In the genomic region with DNA sequence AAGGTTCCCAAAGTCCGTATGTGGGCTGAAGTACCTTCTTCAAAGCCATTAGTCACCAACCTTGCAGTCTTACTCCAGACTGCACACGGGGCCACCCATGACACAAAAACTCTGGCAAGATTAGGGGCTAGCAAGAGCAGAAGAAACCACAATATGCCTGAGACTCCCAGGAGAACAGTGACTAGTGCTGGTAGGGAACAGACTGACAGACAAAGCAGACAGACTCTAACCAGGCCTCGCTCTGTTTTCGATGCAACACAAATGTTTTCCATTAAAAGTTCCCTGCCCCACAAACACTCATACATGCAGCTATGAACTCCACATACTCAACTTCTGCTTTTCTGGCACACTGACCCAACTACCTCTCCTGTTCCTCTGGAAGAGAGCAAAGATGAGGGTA, we compare ENCODE assay signal across 10 cellular contexts.
DNase-seq lines count a peak whose midpoint lies in the region; ATAC-seq and TF ChIP-seq lines count a peak whose summit lies in the region.
"Had no signal": no experiment of that assay in that cellular context is flagged by ENCODE, and none has a peak within 500 bp of the region (broad histone marks: within the 10 kb centered on the region; RNA-seq: fewer than 3 reads in every experiment).

No MANE protein-coding gene starts in this region.

- no peaks in the 10 kb centered on the region for H3K9me3 Mint-ChIP-seq in activated T-cell treated with anti-CD3 and anti-CD28 coated beads, Interleukin-2, amount 50 U/mL, for 4 hours

- no peak overlapping the region for H3K4me3 Mint-ChIP-seq in activated T-cell treated with anti-CD3 and anti-CD28 coated beads, Interleukin-2, amount 50 U/mL, for 4 hours

- peaks cover 5% of the 10 kb centered on the region for H3K4me1 ChIP-seq in Loucy (ENCODE audit: insufficient read depth, low read length, poor library complexity, severe bottlenecking)
- no peaks in the 10 kb centered on the region for H3K4me1 ChIP-seq in muscle layer of duodenum (ENCODE audit: control insufficient read depth in 1 of 2, insufficient read depth in 2 of 2, low read length in 2 of 2)

- no peaks in the 10 kb centered on the region for H3K27me3 ChIP-seq in Loucy (ENCODE audit: insufficient read depth, low read length, poor library complexity, severe bottlenecking)
- no peaks in the 10 kb centered on the region for H3K27me3 ChIP-seq in muscle layer of duodenum (ENCODE audit: low read depth, low read length)
- H3K27me3 ChIP-seq: dorsolateral prefrontal cortex had no signal

- no peak for TF ChIP-seq CTCF in AG10803 (conservative IDR thresholded peaks at IDR 0.05; ENCODE audit: low read length)
- no peak for TF ChIP-seq CTCF in Loucy (conservative IDR thresholded peaks at IDR 0.05; ENCODE audit: low read length)
- no peak for TF ChIP-seq CTCF in choroid plexus epithelial cell (conservative IDR thresholded peaks at IDR 0.05; ENCODE audit: low read depth, low read length)

- H3K79me2 ChIP-seq in Loucy (ENCODE audit: insufficient read depth, low read length) = peaks cover 7% of the 10 kb centered on the region; the same call in 1 of the 2 replicates

- peak overlapping the region; percentile 34 for H3K27ac ChIP-seq in muscle layer of duodenum (ENCODE audit: low read length)

- no peaks in the 10 kb centered on the region for H3K9me2 ChIP-seq in Loucy (replicated peaks; ENCODE audit: low read depth, low read length)

- no peaks in the 10 kb centered on the region for H3F3A ChIP-seq in Loucy (ENCODE audit: low read depth)

- ATAC-seq in GM19455 (IDR thresholded peaks at IDR 0.05; ENCODE audit: unreplicated experiment) = no peak
- no peak for ATAC-seq in activated T-cell treated with anti-CD3 and anti-CD28 coated beads, Interleukin-2, amount 50 U/mL, for 4 hours

- H3K36me3 ChIP-seq in Loucy (ENCODE audit: insufficient read depth, low read length) = peaks cover 62% of the 10 kb centered on the region; the same call in 1 of the 2 replicates
- peaks cover 0 to 23% of the 10 kb centered on the region in 2 donors for H3K36me3 ChIP-seq in muscle layer of duodenum (ENCODE audit: control insufficient read depth in 1 of 2, insufficient read depth in 2 of 2, low read length in 2 of 2)

- peaks cover 17% of the 10 kb centered on the region for H3K36me3 Mint-ChIP-seq in activated T-cell treated with anti-CD3 and anti-CD28 coated beads, Interleukin-2, amount 50 U/mL, for 4 hours (ENCODE audit: insufficient read depth)

- no peaks in the 10 kb centered on the region for H4K20me1 ChIP-seq in Loucy (ENCODE audit: insufficient read depth, low read length, poor library complexity, severe bottlenecking)

- H3K27me3 Mint-ChIP-seq in activated T-cell treated with anti-CD3 and anti-CD28 coated beads, Interleukin-2, amount 50 U/mL, for 4 hours (ENCODE audit: low read depth) = no peaks in the 10 kb centered on the region

- H2AFZ ChIP-seq in Loucy (ENCODE audit: low read length) = no peak overlapping the region

- peak overlapping the region; percentile 18 for H3K9ac ChIP-seq in Loucy (ENCODE audit: low read depth, low read length, poor library complexity, severe bottlenecking)

- DNase-seq in AG10803 (ENCODE audit: low read depth) = peak; percentile 92
- peak; percentile 78 for DNase-seq in choroid plexus epithelial cell (ENCODE audit: low read depth)
- DNase-seq in NCI-H1092 treated with DMSO at 0.1 percent for 48 hours (lab: John Stamatoyannopoulos, UW) = no peak
- no peak for DNase-seq in A172 (ENCODE audit: low spot score)
- DNase-seq in activated T-cell treated with anti-CD3 and anti-CD28 coated beads, Interleukin-2, amount 50 U/mL, for 4 hours = no peak
- DNase-seq: activated CD8-positive, alpha-beta memory T cell treated with anti-CD3 and anti-CD28 coated beads for 24 hours; dorsolateral prefrontal cortex had no signal

- no peak overlapping the region for H3K4me2 ChIP-seq in Loucy (ENCODE audit: low read depth, low read length, poor library complexity, severe bottlenecking)

- H3K9me3 ChIP-seq in Loucy (ENCODE audit: insufficient read depth, low read depth, low read length) (no peaks in the 10 kb centered on the region), muscle layer of duodenum (ENCODE audit: control insufficient read depth in 1 of 2, low read length in 2 of 2) (no peaks in the 10 kb centered on the region)

- H3K4me3 ChIP-seq in AG10803 (ENCODE audit: low read length) (no peak overlapping the region), Loucy (ENCODE audit: low read length, poor library complexity, severe bottlenecking) (no peak overlapping the region), choroid plexus epithelial cell (ENCODE audit: low read depth, low read length) (no peak overlapping the region), muscle layer of duodenum (ENCODE audit: low read depth in 1 of 2, low read length in 2 of 2) (no peak overlapping the region)
- H3K4me3 ChIP-seq: dorsolateral prefrontal cortex had no signal

- H3K4me1 Mint-ChIP-seq in activated T-cell treated with anti-CD3 and anti-CD28 coated beads, Interleukin-2, amount 50 U/mL, for 4 hours (ENCODE audit: low read depth) = peaks cover 4% of the 10 kb centered on the region

Comparison
In these comparisons a context has a peak if more than half of its experiments do, and no peak if none do; other contexts are left out.
1. DNase-seq: peak in AG10803 (single experiment) and choroid plexus epithelial cell (single experiment); none in NCI-H1092 treated with DMSO at 0.1 percent for 48 hours (single experiment), A172 (single experiment) and activated T-cell treated with anti-CD3 and anti-CD28 coated beads, Interleukin-2, amount 50 U/mL, for 4 hours (single experiment).